Comparison of ENCODE assay signal across 15 cellular contexts in genomic region chr19:34416021-34416545, GRCh38. TPM values are rescaled to one million over a fixed set of nuclear protein-coding genes. Genes with fewer than 3 reads are reported as not detected.
DNase-seq lines count a peak whose midpoint lies in the region; ATAC-seq and TF ChIP-seq lines count a peak whose summit lies in the region.
"Had no signal": no experiment of that assay in that cellular context is flagged by ENCODE, and none has a peak within 500 bp of the region (broad histone marks: within the 10 kb centered on the region; RNA-seq: fewer than 3 reads in every experiment).

No MANE protein-coding gene starts in this region.

- TF ChIP-seq CTCF in RWPE2 (IDR thresholded peaks at IDR 0.05; ENCODE audit: poor library complexity, severe bottlenecking) = no peak
- no peak for TF ChIP-seq CTCF in left lung (IDR thresholded peaks at IDR 0.05)
- TF ChIP-seq CTCF in dorsolateral prefrontal cortex (IDR thresholded peaks at IDR 0.05 in 54 of 56, conservative IDR thresholded peaks at IDR 0.05 in 2 of 56; ENCODE audit: low read depth in 1 of 56, partially characterized antibody in 56 of 56) = no peak

- no peak overlapping the region for H3K27ac ChIP-seq in RWPE2 (ENCODE audit: poor library complexity, severe bottlenecking)
- H3K27ac ChIP-seq in left lung = no peak overlapping the region
- peak overlapping the region in 1 of 59 donors; percentile 9 for H3K27ac ChIP-seq in dorsolateral prefrontal cortex

- H3K36me3 ChIP-seq in RWPE2 (ENCODE audit: low read depth) = peaks cover 59% of the 10 kb centered on the region
- H3K36me3 ChIP-seq in left lung = peaks cover 0 to 32% of the 10 kb centered on the region in 2 donors

- H3K4me1 ChIP-seq in RWPE2 (ENCODE audit: insufficient read depth, poor library complexity, severe bottlenecking) = no peaks in the 10 kb centered on the region
- H3K4me1 ChIP-seq in left lung = no peaks in the 10 kb centered on the region

- H3K9me3 ChIP-seq in RWPE2 (ENCODE audit: severe bottlenecking) (no peaks in the 10 kb centered on the region), left lung (no peaks in the 10 kb centered on the region)

- ATAC-seq in left cardiac atrium = no peak
- ATAC-seq in RWPE2 (ENCODE audit: low read depth) = peak; percentile 68
- peak; percentile 29 for ATAC-seq in left lung

- H3K4me3 ChIP-seq in RWPE2 (ENCODE audit: severe bottlenecking) (no peak overlapping the region), left lung (no peak overlapping the region), dorsolateral prefrontal cortex (no peak overlapping the region)

- H3K27me3 ChIP-seq in RWPE2 (ENCODE audit: insufficient read depth, poor library complexity, severe bottlenecking) (no peaks in the 10 kb centered on the region), left lung (no peaks in the 10 kb centered on the region), dorsolateral prefrontal cortex (no peaks in the 10 kb centered on the region)

- DNase-seq in cardiac septum (ENCODE audit: low spot score) (peak; percentile 27), left cardiac atrium (no peak), RWPE2 (ENCODE audit: low spot score) (no peak), left lung (no peak), SHP77 (lab: John Stamatoyannopoulos, UW) (no peak), middle frontal gyrus (ENCODE audit: extremely low spot score, low spot score) (no peak), HuH-7.5 (ENCODE audit: low spot score) (no peak), dorsolateral prefrontal cortex (no peak)
- DNase-seq: AML-193, DMS53, MV-4-11, NCI-H1436, NCI-H2081, NCI-H526, RPMI8226 had no signal

- intact Hi-C loops in cardiac septum (cut with DNase I) = no loop called here
- intact Hi-C loops in left cardiac atrium (cut with DNase I) = no loop called here
- intact Hi-C loops in left lung (cut with DNase I) = no loop called here
- intact Hi-C loops in dorsolateral prefrontal cortex (cut with DNase I) = no loop called here

RNA-seq across cellular contexts. Expression of gene PDCD2L, which starts 11.9 kb away (rescaled TPM):
- 8.5 TPM for total RNA-seq in cardiac septum
- 1 to 10 TPM; 6.5 to 7.5 TPM for total RNA-seq in left cardiac atrium
- total RNA-seq in left lung = 10 to 100 TPM in 1 of 2 donors, 1 to 10 TPM in 1; 5.0 to 11.4 TPM
- total RNA-seq in dorsolateral prefrontal cortex = 10 to 100 TPM in 94 of 120 experiments, 1 to 10 TPM in 26; 5.0 to 24.8 (median 12.6) TPM

RNA-seq across cellular contexts. Expression of gene UBA2, which starts 12.1 kb away (rescaled TPM):
- total RNA-seq in cardiac septum (49.3 TPM), left cardiac atrium (10 to 100 TPM; 48.4 to 61.6 TPM), left lung (10 to 100 TPM; 61.1 to 69.1 TPM), dorsolateral prefrontal cortex (10 to 100 TPM; 52.0 to 96.4 (median 72.7) TPM)

RNA-seq across cellular contexts. Expression of gene GPI, which starts 51.1 kb away (rescaled TPM):
- total RNA-seq in cardiac septum = 512 TPM
- total RNA-seq in left cardiac atrium = 100 to 1,000 TPM; 337 to 408 TPM
- 100 to 1,000 TPM; 189 to 248 TPM for total RNA-seq in left lung
- total RNA-seq in dorsolateral prefrontal cortex = 100 to 1,000 TPM; 264 to 683 (median 537) TPM

Comparison
In these comparisons a context has a peak if more than half of its experiments do, and no peak if none do; other contexts are left out.
1. ATAC-seq: peak in RWPE2 (single experiment) and left lung (single experiment); none in left cardiac atrium (0 of 2).